Comparison of ENCODE assay signal across 9 cellular contexts in the genomic region with DNA sequence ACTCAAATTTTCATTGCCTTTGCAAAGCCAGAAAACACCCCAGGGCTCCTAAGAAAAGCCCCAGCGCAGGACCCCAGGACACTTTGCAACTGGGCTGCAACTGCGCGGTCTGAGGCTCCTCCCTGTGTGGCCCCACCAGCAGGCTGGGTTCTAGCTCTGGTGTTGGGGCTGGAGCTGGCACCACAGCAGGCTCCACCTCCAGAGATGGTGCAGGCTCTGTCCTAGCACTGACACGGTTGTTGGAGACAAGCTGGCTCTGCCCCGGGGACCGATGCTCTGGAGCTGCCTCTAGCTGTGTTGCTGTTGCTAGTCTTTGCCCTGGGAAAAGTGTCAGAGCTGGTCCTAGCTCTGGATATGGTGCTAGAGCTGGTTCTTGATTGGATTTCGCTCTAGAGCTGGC. TPM values are rescaled to one million over a fixed set of nuclear protein-coding genes. Genes with fewer than 3 reads are reported as not detected.
DNase-seq lines count a peak whose midpoint lies in the region; ATAC-seq and TF ChIP-seq lines count a peak whose summit lies in the region.
"Had no signal": no experiment of that assay in that cellular context is flagged by ENCODE, and none has a peak within 500 bp of the region (broad histone marks: within the 10 kb centered on the region; RNA-seq: fewer than 3 reads in every experiment).

No MANE protein-coding gene starts in this region.

- peak overlapping the region; percentile 98 for H3K4me2 ChIP-seq in hepatocyte

- H3K4me3 ChIP-seq in hepatocyte (no peak overlapping the region), stomach smooth muscle (ENCODE audit: low read length in 2 of 2) (peak overlapping the region; percentile 67 to 96)

- H3K4me1 ChIP-seq in hepatocyte (ENCODE audit: insufficient read depth) (peaks cover 23% of the 10 kb centered on the region), stomach smooth muscle (ENCODE audit: control insufficient read depth, insufficient read depth, low read length) (peaks cover 40% of the 10 kb centered on the region)

- TF ChIP-seq CTCF in WTC11 (IDR thresholded peaks at IDR 0.05) (no peak), hepatocyte (IDR thresholded peaks at IDR 0.05; ENCODE audit: poor library complexity) (no peak)

- peaks cover 32% of the 10 kb centered on the region for H3K36me3 Mint-ChIP-seq in activated CD4-positive, alpha-beta T cell treated with anti-CD3 and anti-CD28 coated beads for 36 hours (ENCODE audit: low read depth)
- peaks cover 29% of the 10 kb centered on the region for H3K36me3 Mint-ChIP-seq in WTC11

- WGBS in hepatocyte (ENCODE audit: low lambda C conversion rate, missing lambda C conversion rate): 94% methylated on average over 7 of the region's 7 CpGs

- H3K9me2 ChIP-seq in hepatocyte (replicated peaks; ENCODE audit: insufficient read depth): no peaks in the 10 kb centered on the region

- H2AFZ ChIP-seq in hepatocyte: no peak overlapping the region

- H3K79me2 ChIP-seq in hepatocyte: peaks cover 55% of the 10 kb centered on the region

- peak; percentile 45 for DNase-seq in activated CD4-positive, alpha-beta T cell treated with anti-CD3 and anti-CD28 coated beads for 36 hours
- no peak for DNase-seq in activated CD4-positive, alpha-beta T cell treated with anti-CD3 and anti-CD28 coated beads, Interleukin-2, amount 50 U/mL, for 4 hours
- no peak for DNase-seq in WTC11 (ENCODE audit: low spot score)
- DNase-seq in hepatocyte (ENCODE audit: low spot score): no peak
- no peak for DNase-seq in NCI-H524 (lab: John Stamatoyannopoulos, UW)

- CTCF ChIA-PET in activated CD4-positive, alpha-beta T cell treated with anti-CD3 and anti-CD28 coated beads for 36 hours (lab: Charles Lee): interaction anchor here (0.6 to 2.1 kb wide), 17 partner anchors 8 to 342 kb away, joined by 3 to 7 read pairs (median 4); partner anchors contain the start of gene SAPCD2
- CTCF ChIA-PET in WTC11 (lab: Charles Lee): interaction anchor here (0.8 to 3.4 kb wide), 25 partner anchors 9 to 383 kb away, joined by 3 to 40 read pairs (median 5); partner anchors contain the start of genes AGPAT2, FBXW5, LCN10 and LCN15

- intact Hi-C loops in activated CD4-positive, alpha-beta T cell treated with anti-CD3 and anti-CD28 coated beads for 36 hours (cut with DNase I, micrococcal nuclease): loop anchor here (2.0 to 5.0 kb wide), 4 partner anchors 28 to 318 kb away; partner anchors contain the start of genes ENTR1 (in 1 of the 2), PMPCA (in 1 of the 2) and TMEM141 (in 1 of the 2)

- H3K27me3 Mint-ChIP-seq in activated CD4-positive, alpha-beta T cell treated with anti-CD3 and anti-CD28 coated beads for 36 hours: no peaks in the 10 kb centered on the region
- H3K27me3 Mint-ChIP-seq in WTC11 (ENCODE audit: low read depth): no peaks in the 10 kb centered on the region

- no peak overlapping the region for H3K27ac Mint-ChIP-seq in activated CD4-positive, alpha-beta T cell treated with anti-CD3 and anti-CD28 coated beads for 36 hours
- H3K27ac Mint-ChIP-seq in WTC11: no peak overlapping the region

- H3K27me3 ChIP-seq in hepatocyte: no peaks in the 10 kb centered on the region
- no peaks in the 10 kb centered on the region for H3K27me3 ChIP-seq in stomach smooth muscle (ENCODE audit: control insufficient read depth in 1 of 2, insufficient read depth in 2 of 2, low read length in 2 of 2)

- H3K9me3 Mint-ChIP-seq in activated CD4-positive, alpha-beta T cell treated with anti-CD3 and anti-CD28 coated beads for 36 hours (ENCODE audit: low read depth): no peaks in the 10 kb centered on the region
- H3K9me3 Mint-ChIP-seq in WTC11: no peaks in the 10 kb centered on the region

- peak overlapping the region; percentile 100 for H3K4me3 Mint-ChIP-seq in activated CD4-positive, alpha-beta T cell treated with anti-CD3 and anti-CD28 coated beads for 36 hours
- peak overlapping the region; percentile 64 for H3K4me3 Mint-ChIP-seq in WTC11

- H4K20me1 ChIP-seq in hepatocyte (ENCODE audit: insufficient read depth, poor library complexity, severe bottlenecking): peaks cover 38% of the 10 kb centered on the region

- H3K9me3 ChIP-seq in hepatocyte (ENCODE audit: low read depth) (no peaks in the 10 kb centered on the region), stomach smooth muscle (ENCODE audit: control insufficient read depth in 2 of 2, low read length in 2 of 2) (no peaks in the 10 kb centered on the region)

- POLR2A ChIA-PET in activated CD4-positive, alpha-beta T cell treated with anti-CD3 and anti-CD28 coated beads for 36 hours (lab: Charles Lee): interaction anchor here (0.6 to 1.2 kb wide), 2 partner anchors 13 to 479 kb away, joined by 6 to 8 read pairs; no protein-coding TSS in a partner anchor
- POLR2A ChIA-PET in WTC11 (lab: Charles Lee): interaction anchor here (1.2 to 1.3 kb wide), 2 partner anchors 9 to 18 kb away, joined by 3 read pairs; no protein-coding TSS in a partner anchor

- H3K36me3 ChIP-seq in hepatocyte (replicated peaks; ENCODE audit: insufficient read depth, low read depth) (no peaks in the 10 kb centered on the region), stomach smooth muscle (ENCODE audit: control insufficient read depth in 2 of 2, insufficient read depth in 2 of 2, low read length in 2 of 2) (peaks cover 16% of the 10 kb centered on the region in 2 donors)

- no peak overlapping the region for H3K27ac ChIP-seq in hepatocyte
- no peak overlapping the region for H3K27ac ChIP-seq in stomach smooth muscle (ENCODE audit: low read length)

- H3K4me1 Mint-ChIP-seq in activated CD4-positive, alpha-beta T cell treated with anti-CD3 and anti-CD28 coated beads for 36 hours: peaks cover 38% of the 10 kb centered on the region
- H3K4me1 Mint-ChIP-seq in WTC11: peaks cover 21% of the 10 kb centered on the region

- peak overlapping the region; percentile 55 to 77 for H3K9ac ChIP-seq in stomach smooth muscle (ENCODE audit: low read length in 2 of 2)

- peak; percentile 28 for ATAC-seq in activated CD4-positive, alpha-beta T cell treated with anti-CD3 and anti-CD28 coated beads for 36 hours
- peak; percentile 10 for ATAC-seq in WTC11
- no peak for ATAC-seq in HG03095 (IDR thresholded peaks at IDR 0.05; ENCODE audit: unreplicated experiment)
- ATAC-seq in HG03378 (IDR thresholded peaks at IDR 0.05; ENCODE audit: unreplicated experiment): no peak

TF ChIP-seq in WTC11, 78 proteins besides CTCF, POLR2A, EP300 and RAD21:
- no peak for TF ChIP-seq FOXP4 (CRISPR knock-in tag; IDR thresholded peaks at IDR 0.05)
- no peak for TF ChIP-seq OVOL2 (CRISPR knock-in tag; IDR thresholded peaks at IDR 0.05; ENCODE audit: borderline replicate concordance)
- no peak for TF ChIP-seq TEAD1 (CRISPR knock-in tag; IDR thresholded peaks at IDR 0.05)
- TF ChIP-seq JUN (CRISPR knock-in tag; IDR thresholded peaks at IDR 0.05): no peak
- TF ChIP-seq JAZF1 (CRISPR knock-in tag; IDR thresholded peaks at IDR 0.05): no peak
- no peak for TF ChIP-seq NR2C2 (CRISPR knock-in tag; IDR thresholded peaks at IDR 0.05)

RNA-seq across cellular contexts. Expression of gene LCN10, which starts 13.6 kb away (rescaled TPM):
- total RNA-seq in activated CD4-positive, alpha-beta T cell treated with anti-CD3 and anti-CD28 coated beads for 36 hours: 1 to 10 TPM in 1 of 2 experiments, under 1 TPM in 1; 0.71 to 1.2 TPM
- 2.4 to 3.7 TPM (median 3.3 TPM) in 3 replicates for total RNA-seq in WTC11 (2021)
- not detected in 2 replicates for total RNA-seq in hepatocyte
- not detected in 2 replicates for polyA plus RNA-seq in hepatocyte
- total RNA-seq: HT1080 had no signal

RNA-seq across cellular contexts. Expression of gene DIPK1B, which starts 16.8 kb away (rescaled TPM):
- under 1 TPM; 0.21 to 0.25 TPM for total RNA-seq in activated CD4-positive, alpha-beta T cell treated with anti-CD3 and anti-CD28 coated beads for 36 hours
- total RNA-seq in WTC11 (2021) (45.4 to 49.8 TPM (median 48.9 TPM) in 3 replicates), hepatocyte (31.7 and 33.3 TPM in 2 replicates)
- polyA plus RNA-seq in hepatocyte: 39.4 and 47.3 TPM in 2 replicates

RNA-seq across cellular contexts. Expression of gene LCN6, which starts 19.2 kb away (rescaled TPM):
- total RNA-seq in activated CD4-positive, alpha-beta T cell treated with anti-CD3 and anti-CD28 coated beads for 36 hours: not detected
- total RNA-seq in WTC11 (2021): not detected in 3 replicates
- total RNA-seq in hepatocyte: not detected in 2 replicates
- polyA plus RNA-seq in hepatocyte: not detected in 2 replicates
- total RNA-seq: HT1080 had no signal

RNA-seq across cellular contexts. Expression of gene LCN8, which starts 28.9 kb away (rescaled TPM):
- total RNA-seq in activated CD4-positive, alpha-beta T cell treated with anti-CD3 and anti-CD28 coated beads for 36 hours: not detected
- total RNA-seq in WTC11 (2021): 0.21 TPM in 1 of 3 replicates, not detected in the others
- total RNA-seq in hepatocyte: not detected in 2 replicates
- polyA plus RNA-seq in hepatocyte: not detected in 2 replicates
- total RNA-seq: HT1080 had no signal

RNA-seq across cellular contexts. Expression of gene LCN15, which starts 35.2 kb away (rescaled TPM):
- total RNA-seq in activated CD4-positive, alpha-beta T cell treated with anti-CD3 and anti-CD28 coated beads for 36 hours: not detected
- total RNA-seq in WTC11 (2021) (0.52 to 1.0 TPM (median 0.96 TPM) in 3 replicates), hepatocyte (1.5 and 35.9 TPM in 2 replicates)
- polyA plus RNA-seq in hepatocyte: 0.85 and 1.4 TPM in 2 replicates
- total RNA-seq: HT1080 had no signal

Comparison
In these comparisons a context has a peak if more than half of its experiments do, and no peak if none do; other contexts are left out.
1. ATAC-seq: peak in activated CD4-positive, alpha-beta T cell treated with anti-CD3 and anti-CD28 coated beads for 36 hours (single experiment) and WTC11 (single experiment); none in HG03095 (single experiment) and HG03378 (single experiment).
2. RNA of gene DIPK1B, which starts 16.8 kb away (total RNA-seq): 45.4 to 49.8 TPM in WTC11 and 31.7 to 33.3 TPM in hepatocyte; 0.21 to 0.25 TPM in activated CD4-positive, alpha-beta T cell treated with anti-CD3 and anti-CD28 coated beads for 36 hours; every median in the first group is over 10 times any median in the second.